In the genomic region with DNA sequence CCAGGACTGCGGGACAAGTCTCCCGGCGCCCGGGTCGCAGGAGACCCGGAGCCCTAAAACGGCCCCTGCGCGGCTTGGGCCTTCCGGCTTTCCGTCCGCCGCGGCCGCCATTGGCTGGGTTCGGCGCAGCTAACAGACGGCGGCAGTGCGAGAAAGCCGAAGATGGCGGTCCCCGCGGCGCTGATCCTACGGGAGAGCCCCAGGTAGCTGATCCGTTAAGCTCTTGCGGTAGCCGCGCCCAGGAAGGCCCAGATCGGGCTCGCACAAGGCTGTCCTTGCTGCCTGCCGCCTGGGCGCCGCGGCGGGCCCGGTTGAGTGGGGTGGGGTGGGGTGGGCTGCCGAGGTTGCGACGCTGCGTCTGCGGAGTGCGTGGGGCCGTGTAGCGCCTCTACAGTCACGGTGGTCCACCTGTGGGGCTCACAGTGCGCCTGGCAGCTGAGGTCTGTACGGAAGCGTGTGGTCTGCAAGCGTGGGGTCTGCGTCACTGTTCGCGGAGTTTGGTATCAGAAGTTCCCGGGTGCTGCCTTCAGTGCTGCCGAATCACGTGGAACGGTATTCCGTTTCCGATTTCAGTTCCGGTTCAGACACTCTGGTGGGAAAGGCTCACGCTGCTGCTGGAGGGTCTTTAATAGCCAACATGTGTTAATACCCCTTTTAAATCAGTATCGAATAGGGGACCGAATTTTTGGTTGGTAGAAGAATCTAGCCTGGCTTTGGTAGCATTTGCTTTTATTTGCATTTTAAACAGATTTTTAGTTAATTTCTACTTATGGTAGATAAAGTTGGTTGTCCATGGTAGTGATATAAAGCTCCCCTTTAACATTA, we compare ENCODE assay signal across 1 cellular context.
A peak's percentile ranks its signal among the peaks of the same experiment; 100 is the strongest.
TF ChIP-seq lines count a peak whose summit lies in the region.

A gene (plus strand): TSS at position 135 of the 825 bp plus-strand sequence.

TF ChIP-seq in WTC11, 78 proteins besides CTCF, POLR2A, EP300 and RAD21 (continued from another document and continues in another):
- TF ChIP-seq, protein P1, sequence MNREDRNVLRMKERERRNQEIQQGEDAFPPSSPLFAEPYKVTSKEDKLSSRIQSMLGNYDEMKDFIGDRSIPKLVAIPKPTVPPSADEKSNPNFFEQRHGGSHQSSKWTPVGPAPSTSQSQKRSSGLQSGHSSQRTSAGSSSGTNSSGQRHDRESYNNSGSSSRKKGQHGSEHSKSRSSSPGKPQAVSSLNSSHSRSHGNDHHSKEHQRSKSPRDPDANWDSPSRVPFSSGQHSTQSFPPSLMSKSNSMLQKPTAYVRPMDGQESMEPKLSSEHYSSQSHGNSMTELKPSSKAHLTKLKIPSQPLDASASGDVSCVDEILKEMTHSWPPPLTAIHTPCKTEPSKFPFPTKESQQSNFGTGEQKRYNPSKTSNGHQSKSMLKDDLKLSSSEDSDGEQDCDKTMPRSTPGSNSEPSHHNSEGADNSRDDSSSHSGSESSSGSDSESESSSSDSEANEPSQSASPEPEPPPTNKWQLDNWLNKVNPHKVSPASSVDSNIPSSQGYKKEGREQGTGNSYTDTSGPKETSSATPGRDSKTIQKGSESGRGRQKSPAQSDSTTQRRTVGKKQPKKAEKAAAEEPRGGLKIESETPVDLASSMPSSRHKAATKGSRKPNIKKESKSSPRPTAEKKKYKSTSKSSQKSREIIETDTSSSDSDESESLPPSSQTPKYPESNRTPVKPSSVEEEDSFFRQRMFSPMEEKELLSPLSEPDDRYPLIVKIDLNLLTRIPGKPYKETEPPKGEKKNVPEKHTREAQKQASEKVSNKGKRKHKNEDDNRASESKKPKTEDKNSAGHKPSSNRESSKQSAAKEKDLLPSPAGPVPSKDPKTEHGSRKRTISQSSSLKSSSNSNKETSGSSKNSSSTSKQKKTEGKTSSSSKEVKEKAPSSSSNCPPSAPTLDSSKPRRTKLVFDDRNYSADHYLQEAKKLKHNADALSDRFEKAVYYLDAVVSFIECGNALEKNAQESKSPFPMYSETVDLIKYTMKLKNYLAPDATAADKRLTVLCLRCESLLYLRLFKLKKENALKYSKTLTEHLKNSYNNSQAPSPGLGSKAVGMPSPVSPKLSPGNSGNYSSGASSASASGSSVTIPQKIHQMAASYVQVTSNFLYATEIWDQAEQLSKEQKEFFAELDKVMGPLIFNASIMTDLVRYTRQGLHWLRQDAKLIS (CRISPR knock-in tag; IDR thresholded peaks at IDR 0.05; ENCODE audit: borderline replicate concordance): no peak
- TF ChIP-seq, protein P2, sequence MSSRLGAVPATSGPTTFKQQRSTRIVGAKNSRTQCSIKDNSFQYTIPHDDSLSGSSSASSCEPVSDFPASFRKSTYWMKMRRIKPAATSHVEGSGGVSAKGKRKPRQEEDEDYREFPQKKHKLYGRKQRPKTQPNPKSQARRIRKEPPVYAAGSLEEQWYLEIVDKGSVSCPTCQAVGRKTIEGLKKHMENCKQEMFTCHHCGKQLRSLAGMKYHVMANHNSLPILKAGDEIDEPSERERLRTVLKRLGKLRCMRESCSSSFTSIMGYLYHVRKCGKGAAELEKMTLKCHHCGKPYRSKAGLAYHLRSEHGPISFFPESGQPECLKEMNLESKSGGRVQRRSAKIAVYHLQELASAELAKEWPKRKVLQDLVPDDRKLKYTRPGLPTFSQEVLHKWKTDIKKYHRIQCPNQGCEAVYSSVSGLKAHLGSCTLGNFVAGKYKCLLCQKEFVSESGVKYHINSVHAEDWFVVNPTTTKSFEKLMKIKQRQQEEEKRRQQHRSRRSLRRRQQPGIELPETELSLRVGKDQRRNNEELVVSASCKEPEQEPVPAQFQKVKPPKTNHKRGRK (CRISPR knock-in tag; IDR thresholded peaks at IDR 0.05; ENCODE audit: borderline replicate concordance): no peak
- no peak for TF ChIP-seq ELF4 (CRISPR knock-in tag; IDR thresholded peaks at IDR 0.05; ENCODE audit: low read depth)
- TF ChIP-seq JUN (CRISPR knock-in tag; IDR thresholded peaks at IDR 0.05): no peak
- TF ChIP-seq, protein P3, sequence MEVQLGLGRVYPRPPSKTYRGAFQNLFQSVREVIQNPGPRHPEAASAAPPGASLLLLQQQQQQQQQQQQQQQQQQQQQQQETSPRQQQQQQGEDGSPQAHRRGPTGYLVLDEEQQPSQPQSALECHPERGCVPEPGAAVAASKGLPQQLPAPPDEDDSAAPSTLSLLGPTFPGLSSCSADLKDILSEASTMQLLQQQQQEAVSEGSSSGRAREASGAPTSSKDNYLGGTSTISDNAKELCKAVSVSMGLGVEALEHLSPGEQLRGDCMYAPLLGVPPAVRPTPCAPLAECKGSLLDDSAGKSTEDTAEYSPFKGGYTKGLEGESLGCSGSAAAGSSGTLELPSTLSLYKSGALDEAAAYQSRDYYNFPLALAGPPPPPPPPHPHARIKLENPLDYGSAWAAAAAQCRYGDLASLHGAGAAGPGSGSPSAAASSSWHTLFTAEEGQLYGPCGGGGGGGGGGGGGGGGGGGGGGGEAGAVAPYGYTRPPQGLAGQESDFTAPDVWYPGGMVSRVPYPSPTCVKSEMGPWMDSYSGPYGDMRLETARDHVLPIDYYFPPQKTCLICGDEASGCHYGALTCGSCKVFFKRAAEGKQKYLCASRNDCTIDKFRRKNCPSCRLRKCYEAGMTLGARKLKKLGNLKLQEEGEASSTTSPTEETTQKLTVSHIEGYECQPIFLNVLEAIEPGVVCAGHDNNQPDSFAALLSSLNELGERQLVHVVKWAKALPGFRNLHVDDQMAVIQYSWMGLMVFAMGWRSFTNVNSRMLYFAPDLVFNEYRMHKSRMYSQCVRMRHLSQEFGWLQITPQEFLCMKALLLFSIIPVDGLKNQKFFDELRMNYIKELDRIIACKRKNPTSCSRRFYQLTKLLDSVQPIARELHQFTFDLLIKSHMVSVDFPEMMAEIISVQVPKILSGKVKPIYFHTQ (CRISPR knock-in tag; IDR thresholded peaks at IDR 0.05): no peak
- TF ChIP-seq TEAD1 (CRISPR knock-in tag; IDR thresholded peaks at IDR 0.05): 0 out of 2 replicates have a peak, but pooled peaks have one; percentile 41
- TF ChIP-seq SP1 (CRISPR knock-in tag; conservative IDR thresholded peaks at IDR 0.05): 0 out of 2 replicates have a peak, but pooled peaks have one; percentile 45
- TF ChIP-seq GABPB1 (CRISPR knock-in tag; IDR thresholded peaks at IDR 0.05): 0 out of 2 replicates have a peak, but pooled peaks have one; percentile 10
- TF ChIP-seq ZNF121 (CRISPR knock-in tag; IDR thresholded peaks at IDR 0.05): no peak
- TF ChIP-seq CREB1 (CRISPR knock-in tag; IDR thresholded peaks at IDR 0.05): 0 out of 2 replicates have a peak, but pooled peaks have one; percentile 18
- TF ChIP-seq GRHL2 (CRISPR knock-in tag; IDR thresholded peaks at IDR 0.05; ENCODE audit: insufficient replicate concordance, severe bottlenecking): no peak
- 0 out of 2 replicates have a peak, but pooled peaks have one; percentile 52 for TF ChIP-seq ATF1 (CRISPR knock-in tag; IDR thresholded peaks at IDR 0.05)
- TF ChIP-seq, protein P4, sequence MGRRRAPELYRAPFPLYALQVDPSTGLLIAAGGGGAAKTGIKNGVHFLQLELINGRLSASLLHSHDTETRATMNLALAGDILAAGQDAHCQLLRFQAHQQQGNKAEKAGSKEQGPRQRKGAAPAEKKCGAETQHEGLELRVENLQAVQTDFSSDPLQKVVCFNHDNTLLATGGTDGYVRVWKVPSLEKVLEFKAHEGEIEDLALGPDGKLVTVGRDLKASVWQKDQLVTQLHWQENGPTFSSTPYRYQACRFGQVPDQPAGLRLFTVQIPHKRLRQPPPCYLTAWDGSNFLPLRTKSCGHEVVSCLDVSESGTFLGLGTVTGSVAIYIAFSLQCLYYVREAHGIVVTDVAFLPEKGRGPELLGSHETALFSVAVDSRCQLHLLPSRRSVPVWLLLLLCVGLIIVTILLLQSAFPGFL (CRISPR knock-in tag; IDR thresholded peaks at IDR 0.05; ENCODE audit: borderline replicate concordance): no peak
- no peak for TF ChIP-seq NR2C2 (CRISPR knock-in tag; IDR thresholded peaks at IDR 0.05)
- TF ChIP-seq HMGA2 (CRISPR knock-in tag; IDR thresholded peaks at IDR 0.05): no peak
- TF ChIP-seq FOXP1 (CRISPR knock-in tag; IDR thresholded peaks at IDR 0.05; ENCODE audit: borderline replicate concordance): 0 out of 2 replicates have a peak, but pooled peaks have one; percentile 53
- TF ChIP-seq, protein P5, sequence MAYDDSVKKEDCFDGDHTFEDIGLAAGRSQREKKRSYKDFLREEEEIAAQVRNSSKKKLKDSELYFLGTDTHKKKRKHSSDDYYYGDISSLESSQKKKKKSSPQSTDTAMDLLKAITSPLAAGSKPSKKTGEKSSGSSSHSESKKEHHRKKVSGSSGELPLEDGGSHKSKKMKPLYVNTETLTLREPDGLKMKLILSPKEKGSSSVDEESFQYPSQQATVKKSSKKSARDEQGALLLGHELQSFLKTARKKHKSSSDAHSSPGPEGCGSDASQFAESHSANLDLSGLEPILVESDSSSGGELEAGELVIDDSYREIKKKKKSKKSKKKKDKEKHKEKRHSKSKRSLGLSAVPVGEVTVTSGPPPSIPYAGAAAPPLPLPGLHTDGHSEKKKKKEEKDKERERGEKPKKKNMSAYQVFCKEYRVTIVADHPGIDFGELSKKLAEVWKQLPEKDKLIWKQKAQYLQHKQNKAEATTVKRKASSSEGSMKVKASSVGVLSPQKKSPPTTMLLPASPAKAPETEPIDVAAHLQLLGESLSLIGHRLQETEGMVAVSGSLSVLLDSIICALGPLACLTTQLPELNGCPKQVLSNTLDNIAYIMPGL (CRISPR knock-in tag; IDR thresholded peaks at IDR 0.05): no peak; the same call in 1 of the 2 replicates
- TF ChIP-seq ESRRA (CRISPR knock-in tag; IDR thresholded peaks at IDR 0.05; ENCODE audit: borderline replicate concordance): peak; percentile 67; the same call in 1 of the 2 replicates
- no peak for TF ChIP-seq ETV6 (CRISPR knock-in tag; IDR thresholded peaks at IDR 0.05)
- TF ChIP-seq TCF7 (CRISPR knock-in tag; IDR thresholded peaks at IDR 0.05; ENCODE audit: low read depth): no peak
- TF ChIP-seq, protein P6, sequence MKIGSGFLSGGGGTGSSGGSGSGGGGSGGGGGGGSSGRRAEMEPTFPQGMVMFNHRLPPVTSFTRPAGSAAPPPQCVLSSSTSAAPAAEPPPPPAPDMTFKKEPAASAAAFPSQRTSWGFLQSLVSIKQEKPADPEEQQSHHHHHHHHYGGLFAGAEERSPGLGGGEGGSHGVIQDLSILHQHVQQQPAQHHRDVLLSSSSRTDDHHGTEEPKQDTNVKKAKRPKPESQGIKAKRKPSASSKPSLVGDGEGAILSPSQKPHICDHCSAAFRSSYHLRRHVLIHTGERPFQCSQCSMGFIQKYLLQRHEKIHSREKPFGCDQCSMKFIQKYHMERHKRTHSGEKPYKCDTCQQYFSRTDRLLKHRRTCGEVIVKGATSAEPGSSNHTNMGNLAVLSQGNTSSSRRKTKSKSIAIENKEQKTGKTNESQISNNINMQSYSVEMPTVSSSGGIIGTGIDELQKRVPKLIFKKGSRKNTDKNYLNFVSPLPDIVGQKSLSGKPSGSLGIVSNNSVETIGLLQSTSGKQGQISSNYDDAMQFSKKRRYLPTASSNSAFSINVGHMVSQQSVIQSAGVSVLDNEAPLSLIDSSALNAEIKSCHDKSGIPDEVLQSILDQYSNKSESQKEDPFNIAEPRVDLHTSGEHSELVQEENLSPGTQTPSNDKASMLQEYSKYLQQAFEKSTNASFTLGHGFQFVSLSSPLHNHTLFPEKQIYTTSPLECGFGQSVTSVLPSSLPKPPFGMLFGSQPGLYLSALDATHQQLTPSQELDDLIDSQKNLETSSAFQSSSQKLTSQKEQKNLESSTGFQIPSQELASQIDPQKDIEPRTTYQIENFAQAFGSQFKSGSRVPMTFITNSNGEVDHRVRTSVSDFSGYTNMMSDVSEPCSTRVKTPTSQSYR (CRISPR knock-in tag; IDR thresholded peaks at IDR 0.05): no peak
- TF ChIP-seq ZNF671 (CRISPR knock-in tag; IDR thresholded peaks at IDR 0.05): no peak
- TF ChIP-seq, protein P7, sequence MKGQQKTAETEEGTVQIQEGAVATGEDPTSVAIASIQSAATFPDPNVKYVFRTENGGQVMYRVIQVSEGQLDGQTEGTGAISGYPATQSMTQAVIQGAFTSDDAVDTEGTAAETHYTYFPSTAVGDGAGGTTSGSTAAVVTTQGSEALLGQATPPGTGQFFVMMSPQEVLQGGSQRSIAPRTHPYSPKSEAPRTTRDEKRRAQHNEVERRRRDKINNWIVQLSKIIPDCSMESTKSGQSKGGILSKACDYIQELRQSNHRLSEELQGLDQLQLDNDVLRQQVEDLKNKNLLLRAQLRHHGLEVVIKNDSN (CRISPR knock-in tag; IDR thresholded peaks at IDR 0.05): peak; percentile 83
- TF ChIP-seq, protein P8, sequence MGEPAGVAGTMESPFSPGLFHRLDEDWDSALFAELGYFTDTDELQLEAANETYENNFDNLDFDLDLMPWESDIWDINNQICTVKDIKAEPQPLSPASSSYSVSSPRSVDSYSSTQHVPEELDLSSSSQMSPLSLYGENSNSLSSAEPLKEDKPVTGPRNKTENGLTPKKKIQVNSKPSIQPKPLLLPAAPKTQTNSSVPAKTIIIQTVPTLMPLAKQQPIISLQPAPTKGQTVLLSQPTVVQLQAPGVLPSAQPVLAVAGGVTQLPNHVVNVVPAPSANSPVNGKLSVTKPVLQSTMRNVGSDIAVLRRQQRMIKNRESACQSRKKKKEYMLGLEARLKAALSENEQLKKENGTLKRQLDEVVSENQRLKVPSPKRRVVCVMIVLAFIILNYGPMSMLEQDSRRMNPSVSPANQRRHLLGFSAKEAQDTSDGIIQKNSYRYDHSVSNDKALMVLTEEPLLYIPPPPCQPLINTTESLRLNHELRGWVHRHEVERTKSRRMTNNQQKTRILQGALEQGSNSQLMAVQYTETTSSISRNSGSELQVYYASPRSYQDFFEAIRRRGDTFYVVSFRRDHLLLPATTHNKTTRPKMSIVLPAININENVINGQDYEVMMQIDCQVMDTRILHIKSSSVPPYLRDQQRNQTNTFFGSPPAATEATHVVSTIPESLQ (CRISPR knock-in tag; IDR thresholded peaks at IDR 0.05): no peak
- TF ChIP-seq, protein P9, sequence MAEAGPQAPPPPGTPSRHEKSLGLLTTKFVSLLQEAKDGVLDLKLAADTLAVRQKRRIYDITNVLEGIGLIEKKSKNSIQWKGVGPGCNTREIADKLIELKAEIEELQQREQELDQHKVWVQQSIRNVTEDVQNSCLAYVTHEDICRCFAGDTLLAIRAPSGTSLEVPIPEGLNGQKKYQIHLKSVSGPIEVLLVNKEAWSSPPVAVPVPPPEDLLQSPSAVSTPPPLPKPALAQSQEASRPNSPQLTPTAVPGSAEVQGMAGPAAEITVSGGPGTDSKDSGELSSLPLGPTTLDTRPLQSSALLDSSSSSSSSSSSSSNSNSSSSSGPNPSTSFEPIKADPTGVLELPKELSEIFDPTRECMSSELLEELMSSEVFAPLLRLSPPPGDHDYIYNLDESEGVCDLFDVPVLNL (CRISPR knock-in tag; IDR thresholded peaks at IDR 0.05; ENCODE audit: borderline replicate concordance, low read depth): no peak
